Comparison of ENCODE assay signal across 14 cellular contexts in genomic region chr6:160106701-160107100, GRCh38. TPM values are rescaled to one million over a fixed set of nuclear protein-coding genes. Genes with fewer than 3 reads are reported as not detected.
"Had no signal": no experiment of that assay in that cellular context is flagged by ENCODE, and none has a peak within 500 bp of the region (broad histone marks: within the 10 kb centered on the region; RNA-seq: fewer than 3 reads in every experiment).

No MANE protein-coding gene starts in this region.

- H3K27ac ChIP-seq: ascending aorta, dorsolateral prefrontal cortex, lower lobe of right lung, neural progenitor cell, pancreas, thoracic aorta had no signal

- H3K9ac ChIP-seq: neural progenitor cell had no signal

- H3K27me3 ChIP-seq: ascending aorta, dorsolateral prefrontal cortex, neural progenitor cell, pancreas had no signal

- H3K4me2 ChIP-seq: neural progenitor cell had no signal

- H2AFZ ChIP-seq: neural progenitor cell had no signal

- H3K4me1 ChIP-seq: lower lobe of right lung, neural progenitor cell, pancreas had no signal

- H3K4me3 ChIP-seq: ascending aorta, dorsolateral prefrontal cortex, lower lobe of right lung, neural progenitor cell, pancreas, thoracic aorta had no signal

- H3K9me3 Mint-ChIP-seq: neural progenitor cell had no signal

- H3K9me3 ChIP-seq: ascending aorta, lower lobe of right lung, pancreas, thoracic aorta had no signal

- H3K4me3 Mint-ChIP-seq: neural progenitor cell, T-helper 17 cell had no signal

- H3K27ac Mint-ChIP-seq: neural progenitor cell, T-helper 17 cell had no signal

- H3K27me3 Mint-ChIP-seq: T-helper 17 cell had no signal

- ATAC-seq: lower lobe of right lung, pancreas, T-helper 17 cell had no signal

- DNase-seq: activated CD4-positive, alpha-beta T cell treated with anti-CD3 and anti-CD28 coated beads for 4 hours; activated effector memory CD4-positive, alpha-beta T cell treated with anti-CD3 and anti-CD28 coated beads, Interleukin-2, amount 50 U/mL, for 16 hours; dorsolateral prefrontal cortex; foreskin fibroblast; hypothalamus; lower lobe of right lung; pancreas; SHP77 treated with DMSO at 0.1 percent for 48 hours; stimulated activated CD4-positive, alpha-beta T cell treated with anti-CD3 and anti-CD28 coated beads, Interleukin-12 subunit alpha, Interleukin-12 subunit beta, amount 100 ng/mL, for 4 hours; stimulated activated CD4-positive, alpha-beta T cell treated with anti-CD3 and anti-CD28 coated beads, Interleukin-2, amount 100 ng/mL, for 24 hours; T-helper 17 cell had no signal

RNA-seq across cellular contexts. Expression of gene SLC22A1, which starts 14.9 kb away (rescaled TPM):
- total RNA-seq: ascending aorta had no signal
